12 cellular contexts compared by ENCODE assay signal in genomic region chr2:567496-567864, GRCh38.
"Had no signal": no experiment of that assay in that cellular context is flagged by ENCODE, and none has a peak within 500 bp of the region (broad histone marks: within the 10 kb centered on the region; RNA-seq: fewer than 3 reads in every experiment).

No MANE protein-coding gene starts in this region.

- H3K27me3 ChIP-seq: adrenal gland, neutrophil, upper lobe of left lung had no signal

- DNase-seq: activated CD4-positive, alpha-beta T cell treated with anti-CD3 and anti-CD28 coated beads, Interleukin-2, amount 50 U/mL, for 1 hour; activated naive CD4-positive, alpha-beta T cell treated with anti-CD3 and anti-CD28 coated beads for 36 hours; immature natural killer cell; left colon; stimulated activated CD4-positive, alpha-beta T cell treated with anti-CD3 and anti-CD28 coated beads, Interleukin-2, amount 100 ng/mL, for 48 hours; stimulated activated naive B cell treated with anti-CD40 and anti-IgM and Interleukin-4, amounts not matched to agents 10 μg/mL and 1 μg/mL and 100 μg/mL, for 72 hours had no signal

- H3K27ac Mint-ChIP-seq: activated naive CD4-positive, alpha-beta T cell treated with anti-CD3 and anti-CD28 coated beads for 36 hours; immature natural killer cell; stimulated activated naive B cell treated with anti-CD40 and anti-IgM and Interleukin-4, amounts not matched to agents 10 μg/mL and 1 μg/mL and 100 μg/mL, for 72 hours had no signal

- H3K4me1 Mint-ChIP-seq: immature natural killer cell; stimulated activated naive B cell treated with anti-CD40 and anti-IgM and Interleukin-4, amounts not matched to agents 10 μg/mL and 1 μg/mL and 100 μg/mL, for 72 hours had no signal

- H3K4me3 ChIP-seq: adrenal gland, cardiac muscle cell, lung, upper lobe of left lung had no signal

- H3K27ac ChIP-seq: adrenal gland, cardiac muscle cell, neutrophil, upper lobe of left lung had no signal

- H3K9me3 ChIP-seq: adrenal gland, neutrophil had no signal

- H3K4me1 ChIP-seq: esophagus muscularis mucosa, upper lobe of left lung had no signal

- H3K36me3 ChIP-seq: adrenal gland, cardiac muscle cell, esophagus muscularis mucosa, neutrophil, upper lobe of left lung had no signal

- H3K4me3 Mint-ChIP-seq: activated naive CD4-positive, alpha-beta T cell treated with anti-CD3 and anti-CD28 coated beads for 36 hours; immature natural killer cell; stimulated activated naive B cell treated with anti-CD40 and anti-IgM and Interleukin-4, amounts not matched to agents 10 μg/mL and 1 μg/mL and 100 μg/mL, for 72 hours had no signal
